Comparison of ENCODE assay signal across 19 cellular contexts in genomic region chr15:26537653-26538052, GRCh38.
DNase-seq lines count a peak whose midpoint lies in the region; ATAC-seq and TF ChIP-seq lines count a peak whose summit lies in the region.
"Had no signal": no experiment of that assay in that cellular context is flagged by ENCODE, and none has a peak within 500 bp of the region (broad histone marks: within the 10 kb centered on the region; RNA-seq: fewer than 3 reads in every experiment).

No MANE protein-coding gene starts in this region.

- 62 to 72% (median 65%) methylated on average over 2 of the region's 2 CpGs for WGBS in ovary, 3 donors

- H3K27me3 ChIP-seq in ovary, result no peaks in the 10 kb centered on the region

- no peak overlapping the region for H3K27ac ChIP-seq in ovary
- H3K27ac ChIP-seq: A549, GM23248 had no signal

- no peaks in the 10 kb centered on the region for H3K4me1 ChIP-seq in ovary (ENCODE audit: insufficient read depth)
- H3K4me1 ChIP-seq: A549, Caco-2 had no signal

- intact Hi-C loops in sciatic nerve (cut with DNase I), result no loop called here
- intact Hi-C loops in ovary (cut with DNase I), result no loop called here

- TF ChIP-seq POLR2A in ovary (IDR thresholded peaks at IDR 0.05), result no peak

- peak; percentile 51 for ATAC-seq in sciatic nerve
- ATAC-seq: A549 had no signal

- H3K36me3 ChIP-seq in ovary, result no peaks in the 10 kb centered on the region

- no peaks in the 10 kb centered on the region for H3K9me3 ChIP-seq in ovary

- no peak for TF ChIP-seq EP300 in ovary (IDR thresholded peaks at IDR 0.05)

- no peak for TF ChIP-seq CTCF in ovary (IDR thresholded peaks at IDR 0.05)

- H3K4me3 ChIP-seq in ovary, result no peak overlapping the region
- H3K4me3 ChIP-seq: A549, GM23248 had no signal

- DNase-seq in COLO829 (ENCODE audit: low spot score) (peak; percentile 42), foreskin melanocyte (peak; percentile 80), medulla oblongata (ENCODE audit: extremely low spot score) (peak; percentile 51), sciatic nerve (ENCODE audit: low spot score) (no peak), middle frontal gyrus (ENCODE audit: extremely low spot score, low spot score) (no peak), ovary (no peak), mucosa of gallbladder (ENCODE audit: low spot score) (no peak), T-helper 1 cell (no peak)
- DNase-seq: 8988T; ACHN; AML-193; Caco-2; CD4-positive, alpha-beta memory T cell; DMS153; DND-41; GM23248; H7; HCEC 1CT had no signal

Comparison
In these comparisons a context has a peak if more than half of its experiments do, and no peak if none do; other contexts are left out.
1. DNase-seq: peak in COLO829 (single experiment), foreskin melanocyte (single experiment) and medulla oblongata (single experiment); none in sciatic nerve (single experiment), middle frontal gyrus (single experiment), ovary (0 of 5), mucosa of gallbladder (single experiment) and T-helper 1 cell (0 of 5).